In genomic region chr17:2174471-2175293, GRCh38 we compare ENCODE assay signal across 1 cellular context.
TF ChIP-seq lines count a peak whose summit lies in the region.

No MANE protein-coding gene starts in this region.

TF ChIP-seq in HepG2, 621 proteins besides CTCF, POLR2A, EP300 and RAD21 (continued from another document and continues in another):
- TF ChIP-seq ZNF503 (CRISPR knock-in tag; IDR thresholded peaks at IDR 0.05) (peak; percentile 44; the same call in 1 of the 2 replicates), ZNF274 (CRISPR knock-in tag; IDR thresholded peaks at IDR 0.05) (no peak), ZNF282 (IDR thresholded peaks at IDR 0.05; ENCODE audit: partially characterized antibody) (no peak), ZBED4 (CRISPR knock-in tag; IDR thresholded peaks at IDR 0.05; ENCODE audit: borderline replicate concordance) (0 out of 2 replicates have a peak, but pooled peaks have one; percentile 26), PBX2 (CRISPR knock-in tag; IDR thresholded peaks at IDR 0.05) (no peak), ZNF570 (CRISPR knock-in tag; IDR thresholded peaks at IDR 0.05; ENCODE audit: borderline replicate concordance) (no peak), DRAP1 (CRISPR knock-in tag; IDR thresholded peaks at IDR 0.05) (no peak), ZNF496 (CRISPR knock-in tag; IDR thresholded peaks at IDR 0.05; ENCODE audit: insufficient replicate concordance) (no peak), KDM4B (CRISPR knock-in tag; IDR thresholded peaks at IDR 0.05) (no peak), ZNF276 (CRISPR knock-in tag; IDR thresholded peaks at IDR 0.05; ENCODE audit: low read depth) (no peak), ZNF792 (CRISPR knock-in tag; IDR thresholded peaks at IDR 0.05) (no peak), FOSL2 (CRISPR knock-in tag; IDR thresholded peaks at IDR 0.05) (peak; percentile 50), ASH2L (IDR thresholded peaks at IDR 0.05; ENCODE audit: insufficient read length, low read depth, low read length) (no peak), NCOA2 (CRISPR knock-in tag; IDR thresholded peaks at IDR 0.05) (peak; percentile 61), PCBP1 (IDR thresholded peaks at IDR 0.05; ENCODE audit: borderline replicate concordance, low read depth, low read length) (no peak), HDAC1 (CRISPR knock-in tag; IDR thresholded peaks at IDR 0.05) (peak; percentile 78), ZSCAN12 (CRISPR knock-in tag; IDR thresholded peaks at IDR 0.05) (no peak), PHF20 (CRISPR knock-in tag; IDR thresholded peaks at IDR 0.05) (no peak), MXD1 (CRISPR knock-in tag; IDR thresholded peaks at IDR 0.05) (no peak), PRMT3 (CRISPR knock-in tag; IDR thresholded peaks at IDR 0.05; ENCODE audit: borderline replicate concordance, low read depth) (no peak), MIER2 (CRISPR knock-in tag; IDR thresholded peaks at IDR 0.05) (0 out of 2 replicates have a peak, but pooled peaks have one; percentile 61), GPN1 (CRISPR knock-in tag; IDR thresholded peaks at IDR 0.05; ENCODE audit: borderline replicate concordance) (no peak), ELK4 (CRISPR knock-in tag; IDR thresholded peaks at IDR 0.05; ENCODE audit: borderline replicate concordance) (no peak), ZNF687 (CRISPR knock-in tag; IDR thresholded peaks at IDR 0.05) (peak; percentile 85), PLSCR1 (CRISPR knock-in tag; IDR thresholded peaks at IDR 0.05; ENCODE audit: borderline replicate concordance) (no peak), JDP2 (CRISPR knock-in tag; IDR thresholded peaks at IDR 0.05; ENCODE audit: borderline replicate concordance) (no peak), AGO1 (IDR thresholded peaks at IDR 0.05; ENCODE audit: low read depth, low read length, poor library complexity, severe bottlenecking) (no peak), ZMAT3 (CRISPR knock-in tag; conservative IDR thresholded peaks at IDR 0.05) (no peak), MBNL3 (CRISPR knock-in tag; conservative IDR thresholded peaks at IDR 0.05) (no peak), SPEN (CRISPR knock-in tag; IDR thresholded peaks at IDR 0.05; ENCODE audit: low read depth) (no peak), ZBTB49 (CRISPR knock-in tag; IDR thresholded peaks at IDR 0.05; ENCODE audit: borderline replicate concordance) (no peak), NR3C1 (CRISPR knock-in tag; IDR thresholded peaks at IDR 0.05) (no peak), NPAS2 (CRISPR knock-in tag; IDR thresholded peaks at IDR 0.05; ENCODE audit: borderline replicate concordance) (no peak), PHF8 (CRISPR knock-in tag; IDR thresholded peaks at IDR 0.05) (0 out of 2 replicates have a peak, but pooled peaks have one; percentile 22), UBTF (CRISPR knock-in tag; IDR thresholded peaks at IDR 0.05) (peak; percentile 61), THAP8 (CRISPR knock-in tag; IDR thresholded peaks at IDR 0.05; ENCODE audit: borderline replicate concordance) (no peak), GTF3A (CRISPR knock-in tag; conservative IDR thresholded peaks at IDR 0.05) (no peak), HNRNPUL1 (IDR thresholded peaks at IDR 0.05; ENCODE audit: low read depth, low read length) (no peak)
